23 cellular contexts compared by ENCODE assay signal in the genomic region with DNA sequence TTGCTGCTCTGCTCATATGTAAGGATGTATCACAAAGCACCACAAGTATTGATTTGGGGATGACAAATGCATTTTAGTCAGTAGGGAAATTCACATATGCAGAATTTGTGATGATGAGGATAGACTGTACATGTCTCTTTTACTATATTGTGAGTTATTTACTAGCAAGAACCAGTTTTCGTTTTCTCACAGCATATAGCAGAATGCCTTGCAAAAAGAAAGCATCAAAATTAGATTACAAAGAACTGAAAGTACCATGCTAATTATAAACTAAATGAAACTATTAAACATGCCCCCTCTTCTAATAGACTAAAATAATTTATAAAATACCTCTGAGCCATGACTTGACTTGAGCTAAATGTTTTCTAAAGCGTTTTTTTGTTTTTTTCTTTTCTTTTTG. TPM values are rescaled to one million over a fixed set of nuclear protein-coding genes. Genes with fewer than 3 reads are reported as not detected.
"Had no signal": no experiment of that assay in that cellular context is flagged by ENCODE, and none has a peak within 500 bp of the region (broad histone marks: within the 10 kb centered on the region; RNA-seq: fewer than 3 reads in every experiment).

No MANE protein-coding gene starts in this region.

- H3K9me3 ChIP-seq: MG63, SJSA1 had no signal

- FAIRE-seq: RCC 7860 had no signal

- H3K36me3 ChIP-seq: MG63, SJSA1 had no signal

- H3K4me3 ChIP-seq: MG63, SJSA1, SK-N-MC had no signal

- H3K27me3 ChIP-seq: MG63, SJSA1 had no signal

- H3K27ac ChIP-seq: SJSA1, SK-N-MC had no signal

- DNase-seq: Karpas-422; KG1; MG63; NCI-H1092 treated with DMSO at 0.1 percent for 48 hours; NCI-H1436; NCI-H187; NCI-H2029; NCI-H2081 treated with DMSO at 0.1 percent for 48 hours; NCI-H2171; NCI-H345; NCI-H446 treated with DMSO at 0.1 percent for 48 hours; NCI-H510A treated with DMSO at 0.1 percent for 48 hours; NCI-H526; NCI-H748 treated with DMSO at 0.1 percent for 48 hours; NK-92 treated with Interleukin-12 subunit alpha and Interleukin-12 subunit beta, amount 100 ng/mL, for 24 hours; OCI-M1; Right ventricle myocardium superior; RPMI8226; SIG-M5 had no signal

RNA-seq across cellular contexts. Expression of gene TNIP3, which starts 20.1 kb away (rescaled TPM):
- total RNA-seq: HT-29, Right ventricle myocardium superior had no signal
